In the genomic region with DNA sequence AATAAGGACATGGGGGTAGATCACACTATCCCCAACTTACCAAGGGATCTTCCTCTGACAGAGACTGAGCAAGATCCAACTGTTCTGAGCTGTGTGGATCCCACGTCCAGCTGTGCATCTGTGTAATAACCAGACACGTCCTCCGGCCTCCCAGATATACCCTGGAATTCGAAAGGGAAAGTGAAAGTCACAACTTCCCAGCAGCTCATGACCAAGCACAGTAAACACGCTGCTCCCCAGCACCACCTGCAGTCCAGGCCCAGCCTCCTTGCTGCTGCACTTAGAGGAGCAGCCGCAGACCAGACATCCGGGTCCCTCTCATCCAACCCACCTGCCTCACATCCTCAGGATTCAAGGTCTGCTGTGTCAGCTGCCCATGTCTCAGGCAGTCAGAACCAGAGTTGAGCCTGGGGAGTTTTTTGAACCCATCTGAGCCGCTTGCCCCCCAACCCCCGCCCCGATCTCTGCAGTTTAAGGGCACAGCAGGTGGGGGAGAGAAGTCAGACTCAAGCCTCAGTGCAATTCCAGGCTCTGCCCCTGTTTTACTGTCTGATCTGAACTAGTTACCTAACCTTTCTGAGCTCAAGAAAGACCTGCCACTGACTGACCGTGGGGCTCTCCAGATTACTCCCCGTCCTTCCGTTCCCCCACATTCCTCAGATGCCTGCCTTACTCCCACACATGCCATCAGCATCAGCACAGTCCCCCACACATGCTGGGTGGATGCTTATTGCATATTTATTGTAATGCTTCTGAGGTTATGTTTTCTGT, we compare ENCODE assay signal across 8 cellular contexts. TPM values are rescaled to one million over a fixed set of nuclear protein-coding genes. Genes with fewer than 3 reads are reported as not detected.
DNase-seq lines count a peak whose midpoint lies in the region; ATAC-seq and TF ChIP-seq lines count a peak whose summit lies in the region.

A gene with protein sequence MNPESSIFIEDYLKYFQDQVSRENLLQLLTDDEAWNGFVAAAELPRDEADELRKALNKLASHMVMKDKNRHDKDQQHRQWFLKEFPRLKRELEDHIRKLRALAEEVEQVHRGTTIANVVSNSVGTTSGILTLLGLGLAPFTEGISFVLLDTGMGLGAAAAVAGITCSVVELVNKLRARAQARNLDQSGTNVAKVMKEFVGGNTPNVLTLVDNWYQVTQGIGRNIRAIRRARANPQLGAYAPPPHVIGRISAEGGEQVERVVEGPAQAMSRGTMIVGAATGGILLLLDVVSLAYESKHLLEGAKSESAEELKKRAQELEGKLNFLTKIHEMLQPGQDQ (minus strand): TSS at position 127 of the 771 bp plus-strand sequence. CDS start 6,365 bp downstream, outside the sequence.

- peak within 1 kb of the TSS; percentile 91 for H3K27ac Mint-ChIP-seq in activated CD4-positive, alpha-beta memory T cell treated with anti-CD3 and anti-CD28 coated beads, Interleukin-2, amount 10 ng/mL, durations not matched to agents 7 days and 5 days

- intact Hi-C loops in lower leg skin (cut with DNase I; ENCODE audit: low total_unique reads): loop anchor here (10.0 kb wide), 1 partner anchor 55 kb away; no protein-coding TSS in a partner anchor

- peaks cover 8% of the 10 kb centered on the region for H3K9me3 Mint-ChIP-seq in activated CD4-positive, alpha-beta memory T cell treated with anti-CD3 and anti-CD28 coated beads, Interleukin-2, amount 10 ng/mL, durations not matched to agents 7 days and 5 days

- H3K27me3 Mint-ChIP-seq in activated CD4-positive, alpha-beta memory T cell treated with anti-CD3 and anti-CD28 coated beads, Interleukin-2, amount 10 ng/mL, durations not matched to agents 7 days and 5 days: peaks cover 3% of the 10 kb centered on the region

- H3K4me3 Mint-ChIP-seq in activated CD4-positive, alpha-beta memory T cell treated with anti-CD3 and anti-CD28 coated beads, Interleukin-2, amount 10 ng/mL, durations not matched to agents 7 days and 5 days: peak within 1 kb of the TSS; percentile 95

- peaks cover 46% of the 10 kb centered on the region for H3K36me3 Mint-ChIP-seq in activated CD4-positive, alpha-beta memory T cell treated with anti-CD3 and anti-CD28 coated beads, Interleukin-2, amount 10 ng/mL, durations not matched to agents 7 days and 5 days (ENCODE audit: low read depth)

- WGBS in lower leg skin, 2 donors: 19 to 23% methylated on average over 12 to 13 of the region's 13 CpGs

- peak; percentile 85 for TF ChIP-seq CTCF in C4-2B (conservative IDR thresholded peaks at IDR 0.05)
- peak in 1 of 3 donors; percentile 78 for TF ChIP-seq CTCF in lower leg skin (IDR thresholded peaks at IDR 0.05)

- peak within 1 kb of the TSS; percentile 60 for H3K4me3 ChIP-seq in lower leg skin (ENCODE audit: low read depth, poor library complexity, severe bottlenecking)

- peak; percentile 87 for ATAC-seq in GM19324 (IDR thresholded peaks at IDR 0.05; ENCODE audit: low FRiP score, unreplicated experiment)
- ATAC-seq in HG03520 (IDR thresholded peaks at IDR 0.05; ENCODE audit: unreplicated experiment): peak; percentile 92

- CTCF ChIA-PET in activated CD4-positive, alpha-beta memory T cell treated with anti-CD3 and anti-CD28 coated beads, Interleukin-2, amount 10 ng/mL, durations not matched to agents 7 days and 5 days (lab: Charles Lee): interaction anchor here (0.7 to 3.8 kb wide), 28 partner anchors 10 to 247 kb away, joined by 3 to 65 read pairs (median 5); a partner anchor contains a TSS

- peak within 1 kb of the TSS; percentile 77 for H3K27ac ChIP-seq in C4-2B

- DNase-seq in NCI-H748 (lab: John Stamatoyannopoulos, UW; ENCODE audit: unreplicated experiment): peak; percentile 88
- DNase-seq in activated CD4-positive, alpha-beta memory T cell treated with anti-CD3 and anti-CD28 coated beads, Interleukin-2, amount 10 ng/mL, durations not matched to agents 7 days and 5 days: peak; percentile 90
- peak; percentile 84 for DNase-seq in ecto neural progenitor cell (ENCODE audit: low spot score)
- DNase-seq in lower leg skin (ENCODE audit: low spot score in 2 of 2): peak; percentile 89 to 96
- DNase-seq in stimulated activated CD4-positive, alpha-beta T cell treated with anti-CD3 and anti-CD28 coated beads, Interleukin-4, amount 100 ng/mL, for 48 hours (ENCODE audit: low read depth in 2 of 2): peak; percentile 74 to 77

- no peak for TF ChIP-seq POLR2A in lower leg skin (IDR thresholded peaks at IDR 0.05)

- H3K4me1 Mint-ChIP-seq in activated CD4-positive, alpha-beta memory T cell treated with anti-CD3 and anti-CD28 coated beads, Interleukin-2, amount 10 ng/mL, durations not matched to agents 7 days and 5 days: peaks cover 45% of the 10 kb centered on the region

- POLR2A ChIA-PET in activated CD4-positive, alpha-beta memory T cell treated with anti-CD3 and anti-CD28 coated beads, Interleukin-2, amount 10 ng/mL, durations not matched to agents 7 days and 5 days (lab: Charles Lee): interaction anchor here (0.8 to 4.4 kb wide), 15 partner anchors 9 to 591 kb away, joined by 3 to 48 read pairs (median 5); a partner anchor contains a TSS

RNA-seq across cellular contexts. Expression of the gene that starts here (rescaled TPM):
- total RNA-seq in activated CD4-positive, alpha-beta memory T cell treated with anti-CD3 and anti-CD28 coated beads, Interleukin-2, amount 10 ng/mL, durations not matched to agents 7 days and 5 days: 10 to 100 TPM; 82.3 to 83.0 TPM
- 10 to 100 TPM; 14.2 to 24.8 (median 20.0) TPM for total RNA-seq in lower leg skin

Comparison
In these comparisons a context has a peak if more than half of its experiments do, and no peak if none do; other contexts are left out.
1. Peak in every context shown above with its lines: DNase-seq, ATAC-seq, H3K4me3 ChIP-seq and H3K27ac ChIP-seq.